Comparison of ENCODE assay signal across 8 cellular contexts in genomic region chr5:38556599-38557308, GRCh38. TPM values are rescaled to one million over a fixed set of nuclear protein-coding genes. Genes with fewer than 3 reads are reported as not detected.
DNase-seq lines count a peak whose midpoint lies in the region; ATAC-seq lines count a peak whose summit lies in the region.

LIFR (minus strand) TSS chr5:38556646; CDS start chr5:38530647, 25,999 bp downstream.

- H3K27ac ChIP-seq in epithelial cell of prostate, result peak within 1 kb of the TSS; percentile 57

- ATAC-seq in HG02759 (IDR thresholded peaks at IDR 0.05; ENCODE audit: unreplicated experiment) (peak; percentile 77), GM21447 (IDR thresholded peaks at IDR 0.05; ENCODE audit: unreplicated experiment) (no peak)
- ATAC-seq in activated T-cell treated with anti-CD3 and anti-CD28 coated beads, Interleukin-2, amount 50 U/mL, for 4 hours, result peak; percentile 68 to 70

- H3K4me1 Mint-ChIP-seq in activated T-cell treated with anti-CD3 and anti-CD28 coated beads, Interleukin-2, amount 50 U/mL, for 4 hours (ENCODE audit: low read depth), result peaks cover 10% of the 10 kb centered on the region

- H3K9me3 Mint-ChIP-seq in activated T-cell treated with anti-CD3 and anti-CD28 coated beads, Interleukin-2, amount 50 U/mL, for 4 hours, result no peaks in the 10 kb centered on the region

- DNase-seq in ELF-1 (ENCODE audit: low read depth, low spot score), result peak; percentile 84
- peak; percentile 90 for DNase-seq in NCI-H510A (lab: John Stamatoyannopoulos, UW)
- DNase-seq in activated T-cell treated with anti-CD3 and anti-CD28 coated beads, Interleukin-2, amount 50 U/mL, for 4 hours, result peak; percentile 23
- peak; percentile 20 for DNase-seq in epithelial cell of prostate (ENCODE audit: low read depth, low spot score)
- no peak for DNase-seq in mesenteric fat pad (ENCODE audit: low spot score)
- peak; percentile 30 to 31 for DNase-seq in stimulated activated CD8-positive, alpha-beta memory T cell treated with anti-CD3 and anti-CD28 coated beads, Interleukin-2, amount 100 ng/mL, for 48 hours (ENCODE audit: low read depth in 2 of 2)

- H3K27me3 Mint-ChIP-seq in activated T-cell treated with anti-CD3 and anti-CD28 coated beads, Interleukin-2, amount 50 U/mL, for 4 hours (ENCODE audit: low read depth), result peaks cover 46% of the 10 kb centered on the region

- no peaks in the 10 kb centered on the region for H3K36me3 Mint-ChIP-seq in activated T-cell treated with anti-CD3 and anti-CD28 coated beads, Interleukin-2, amount 50 U/mL, for 4 hours (ENCODE audit: insufficient read depth)

- H3K4me3 Mint-ChIP-seq in activated T-cell treated with anti-CD3 and anti-CD28 coated beads, Interleukin-2, amount 50 U/mL, for 4 hours, result peak within 1 kb of the TSS; percentile 76

RNA-seq across cellular contexts. Expression of gene LIFR, which starts in this region (rescaled TPM):
- under 1 TPM; 0.23 to 0.43 (median 0.24) TPM for total RNA-seq in activated T-cell treated with anti-CD3 and anti-CD28 coated beads, Interleukin-2, amount 50 U/mL, for 4 hours
- 97.9 TPM for total RNA-seq in mesenteric fat pad

Comparison
In these comparisons a context has a peak if more than half of its experiments do, and no peak if none do; other contexts are left out.
1. RNA of gene LIFR (total RNA-seq): 97.9 TPM in mesenteric fat pad (single experiment); 0.23 to 0.43 TPM in activated T-cell treated with anti-CD3 and anti-CD28 coated beads, Interleukin-2, amount 50 U/mL, for 4 hours; every median in the first group is over 10 times any median in the second.
2. Peak in DNase-seq and ATAC-seq in activated T-cell treated with anti-CD3 and anti-CD28 coated beads, Interleukin-2, amount 50 U/mL, for 4 hours; RNA of the gene not detected or under 1 TPM.